In genomic region chr1:144494130-144494529, GRCh38 we compare ENCODE assay signal across 7 cellular contexts. TPM values are rescaled to one million over a fixed set of nuclear protein-coding genes. Genes with fewer than 3 reads are reported as not detected.
DNase-seq lines count a peak whose midpoint lies in the region; ATAC-seq, FAIRE-seq and TF ChIP-seq lines count a peak whose summit lies in the region.
"Not testable (repeated sequence)": the region's sequence is repeated elsewhere in the genome, so short reads cannot be mapped to it uniquely, and the experiment has no call there.

No MANE protein-coding gene starts in this region.

- H3K27me3 ChIP-seq in K562 (ENCODE audit: control insufficient read depth in 2 of 2, insufficient read depth in 2 of 2, low read length in 2 of 2) = not testable (repeated sequence)

- not testable (repeated sequence) for H3K4me2 ChIP-seq in K562 (ENCODE audit: insufficient read depth, low read length)

- DNase-seq in AG10803 (ENCODE audit: low read depth) (peak; percentile 0), NCI-H1930 (lab: John Stamatoyannopoulos, UW) (peak; percentile 5 to 83), NCI-H82 (lab: John Stamatoyannopoulos, UW) (peak; percentile 3), SK-N-DZ (ENCODE audit: low spot score) (peak; percentile 21), K562 (ENCODE audit: extremely low read depth in 1 of 4, low spot score in 3 of 4) (peak in 1 of 4 experiments; percentile 42), fibroblast of the conjunctiva (ENCODE audit: low read depth) (peak; percentile 1), islet precursor cell (peak; percentile 26)

- H3K4me3 ChIP-seq in AG10803 (ENCODE audit: low read length); K562: not testable (repeated sequence)

- TF ChIP-seq EP300 in K562 (IDR thresholded peaks at IDR 0.05; ENCODE audit: low read length) = peak; percentile 67; the same call in 1 of the 2 replicates

- not testable (repeated sequence) for H4K20me1 ChIP-seq in K562 (replicated peaks; ENCODE audit: control insufficient read depth, insufficient read depth, low read length)

- not testable (repeated sequence) for H3K36me3 ChIP-seq in K562 (ENCODE audit: control insufficient read depth, insufficient read depth, low read length)

- not testable (repeated sequence) for H3K4me1 ChIP-seq in K562 (replicated peaks in 1 of 2; ENCODE audit: control insufficient read depth in 2 of 2, insufficient read depth in 2 of 2, low read length in 2 of 2)

- intact Hi-C loops in K562 (cut with micrococcal nuclease) = not testable (repeated sequence)

- H2AFZ ChIP-seq in K562 (ENCODE audit: low read depth, low read length) = not testable (repeated sequence)

- not testable (repeated sequence) for H3K9ac ChIP-seq in K562 (ENCODE audit: insufficient read depth in 1 of 2, low read depth in 2 of 2, low read length in 2 of 2)

- not testable (repeated sequence) for TF ChIP-seq CTCF in AG10803 (conservative IDR thresholded peaks at IDR 0.05; ENCODE audit: low read length); K562 (IDR thresholded peaks at IDR 0.05 in 2 of 3, conservative IDR thresholded peaks at IDR 0.05 in 1 of 3; ENCODE audit: insufficient read depth in 2 of 3, low read depth in 1 of 3, low read length in 3 of 3)

- in situ Hi-C loops in K562 (cut with MboI) = not testable (repeated sequence)

- H3K9me3 ChIP-seq in K562 (replicated peaks; ENCODE audit: control insufficient read depth, insufficient read depth, low read depth, low read length) = not testable (repeated sequence)

- H3K27ac ChIP-seq in K562 (ENCODE audit: extremely low read depth, low read depth, low read length) = not testable (repeated sequence)

- CTCF ChIA-PET in K562 (lab: Yijun Ruan, JAX; ENCODE audit: low intra/inter-chr PET ratio) = not testable (repeated sequence)

- TF ChIP-seq POLR2A in K562 (conservative IDR thresholded peaks at IDR 0.05) = not testable (repeated sequence)

- not testable (repeated sequence) for ATAC-seq in K562

- POLR2A ChIA-PET in K562 (lab: Yijun Ruan, JAX) = not testable (repeated sequence)

- not testable (repeated sequence) for TF ChIP-seq RAD21 in K562 (CRISPR knock-in tag; conservative IDR thresholded peaks at IDR 0.05 in 1 of 2, IDR thresholded peaks at IDR 0.05 in 1 of 2)

- not testable (repeated sequence) for FAIRE-seq in K562 (lab: Jason Lieb, UNC)

- not testable (repeated sequence) for H3K9me1 ChIP-seq in K562 (ENCODE audit: control insufficient read depth, insufficient read depth, low read length)

- 0% methylated on average over 4 of the region's 4 CpGs for WGBS in K562 (ENCODE audit: insufficient coverage, low coverage, missing lambda C conversion rate)

- not testable (repeated sequence) for BruUV-seq in K562 (replicated peaks; lab: Mats Ljungman, UMichigan)

- not testable (repeated sequence) for H3K79me2 ChIP-seq in K562 (ENCODE audit: control insufficient read depth, insufficient read depth, low read length)

TF ChIP-seq in K562, 482 proteins besides CTCF, POLR2A, EP300 and RAD21 (continues in another document):
- TF ChIP-seq TRIM24 (IDR thresholded peaks at IDR 0.05) (peak; percentile 58 to 70; a peak in 2 of 4 replicates), CEBPG (CRISPR knock-in tag; IDR thresholded peaks at IDR 0.05) (peak; percentile 79), CEBPG (tag; conservative IDR thresholded peaks at IDR 0.05 in 1 of 2, IDR thresholded peaks at IDR 0.05 in 1 of 2) (peak; percentile 6 to 87; a peak in 2 of 4 replicates), ZNF766 (CRISPR knock-in tag; conservative IDR thresholded peaks at IDR 0.05) (0 out of 2 replicates have a peak, but pooled peaks have one; percentile 29), ZNF589 (CRISPR knock-in tag; IDR thresholded peaks at IDR 0.05; ENCODE audit: low read depth) (peak; percentile 50; the same call in 1 of the 2 replicates), TEAD1 (CRISPR knock-in tag; IDR thresholded peaks at IDR 0.05) (0 out of 4 replicates have a peak, but pooled peaks of 1 of the 2 experiments have one; percentile 14), JUND (IDR thresholded peaks at IDR 0.05; ENCODE audit: borderline replicate concordance, low read depth, low read length) (peak; percentile 49; the same call in 1 of the 2 replicates), ATF4 (CRISPR knock-in tag; IDR thresholded peaks at IDR 0.05) (peak; percentile 93), NFRKB (IDR thresholded peaks at IDR 0.05; ENCODE audit: low read depth) (peak; percentile 39; the same call in 1 of the 2 replicates), ATF3 (IDR thresholded peaks at IDR 0.05) (peak; percentile 70; the same call in 1 of the 2 replicates)
- TF ChIP-seq JUND (tag; IDR thresholded peaks at IDR 0.05; ENCODE audit: borderline replicate concordance, low read depth, low read length); ATF3 (CRISPR knock-in tag; conservative IDR thresholded peaks at IDR 0.05): not testable (repeated sequence)

RNA-seq across cellular contexts. Expression of gene NBPF15, which starts 32.7 kb away (rescaled TPM):
- 51.9 and 53.6 TPM in 2 replicates for polyA plus RNA-seq in SK-N-DZ (2014; cell fraction: cytosol; rRNA removed)
- polyA plus RNA-seq in SK-N-DZ (2014; cell fraction: nucleus; rRNA removed) = 118 and 145 TPM in 2 replicates
- total RNA-seq in K562 (2011; cell fraction: chromatin; rRNA removed; ENCODE audit: low replicate concordance) = 36.6 and 37.9 TPM in 2 replicates
- total RNA-seq in K562 (2011; cell fraction: nucleolus; rRNA removed) = 14.9 and 18.0 TPM in 2 replicates
- 16.8 and 18.9 TPM in 2 replicates for total RNA-seq in K562 (2011; cell fraction: nucleoplasm; rRNA removed)
- total RNA-seq in K562 (2014; rRNA removed) = 3.1 and 3.9 TPM in 2 replicates
- total RNA-seq in K562 (2014; rRNA removed; fragmentation: Illumina TruSeq; extraction: Trizol) = 4.9 and 5.8 TPM in 2 replicates
- total RNA-seq in K562 (2015; rRNA removed; fragmentation: Illumina TruSeq; extraction: Trizol) = 7.0 and 7.5 TPM in 2 replicates
- 6.6 and 7.3 TPM in 2 replicates for total RNA-seq in K562 (2021)
- 13.2 and 14.0 TPM in 2 replicates for polyA plus RNA-seq in K562 (2011; rRNA removed)
- 6.0 and 8.0 TPM in 2 replicates for polyA plus RNA-seq in K562 (2011; cell fraction: cytosol; rRNA removed)
- 36.4 and 43.6 TPM in 2 replicates for polyA plus RNA-seq in K562 (2011; cell fraction: nucleus; rRNA removed)
- 7.6 and 18.9 TPM in 2 replicates for polyA plus RNA-seq in K562 (2012)
- polyA plus RNA-seq in K562 (2014; fragmentation: Illumina TruSeq; extraction: Trizol) = 6.0 and 7.3 TPM in 2 replicates
- 1 to 10 TPM; 1.8 to 2.2 TPM for polyA plus RNA-seq in K562 (2014; fragmentation: Nextera tagmentation; extraction: Ambion mirVana)
- 9.5 and 10.8 TPM in 2 replicates for polyA plus RNA-seq in K562 (2014; rRNA removed)
- polyA minus RNA-seq in K562 (2011; rRNA and poly(A)+ RNA removed) = 11.2 and 11.8 TPM in 2 replicates
- 2.3 and 6.0 TPM in 2 replicates for polyA minus RNA-seq in K562 (2011; cell fraction: cytosol; rRNA and poly(A)+ RNA removed)
- polyA minus RNA-seq in K562 (2011; cell fraction: nucleus; rRNA and poly(A)+ RNA removed) = 10.9 and 14.7 TPM in 2 replicates
